ENCODE assay signal across 2 cellular contexts in the genomic region with DNA sequence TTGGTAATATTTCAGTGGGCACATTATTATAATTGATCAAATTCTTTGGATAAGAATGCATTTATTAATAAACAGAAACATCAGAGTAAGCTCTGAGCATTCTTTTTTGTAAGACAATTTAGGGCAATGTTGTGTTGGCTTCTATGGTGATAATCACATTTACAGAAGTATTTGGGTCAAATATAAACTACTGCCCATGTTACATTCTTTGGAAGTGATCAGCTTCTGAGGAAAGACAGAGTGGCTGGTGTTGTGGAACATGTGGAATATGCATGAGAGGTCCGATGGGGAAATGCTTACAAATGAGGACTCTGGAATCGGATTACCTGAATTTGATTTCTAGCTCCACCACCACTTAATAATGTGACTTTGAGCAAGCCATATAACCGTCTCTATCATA.
TF ChIP-seq lines count a peak whose summit lies in the region.

No MANE protein-coding gene starts in this region.

TF ChIP-seq in SK-N-SH, 30 proteins besides CTCF, POLR2A, EP300 and RAD21 (continued from another document):
- TF ChIP-seq, protein P1, sequence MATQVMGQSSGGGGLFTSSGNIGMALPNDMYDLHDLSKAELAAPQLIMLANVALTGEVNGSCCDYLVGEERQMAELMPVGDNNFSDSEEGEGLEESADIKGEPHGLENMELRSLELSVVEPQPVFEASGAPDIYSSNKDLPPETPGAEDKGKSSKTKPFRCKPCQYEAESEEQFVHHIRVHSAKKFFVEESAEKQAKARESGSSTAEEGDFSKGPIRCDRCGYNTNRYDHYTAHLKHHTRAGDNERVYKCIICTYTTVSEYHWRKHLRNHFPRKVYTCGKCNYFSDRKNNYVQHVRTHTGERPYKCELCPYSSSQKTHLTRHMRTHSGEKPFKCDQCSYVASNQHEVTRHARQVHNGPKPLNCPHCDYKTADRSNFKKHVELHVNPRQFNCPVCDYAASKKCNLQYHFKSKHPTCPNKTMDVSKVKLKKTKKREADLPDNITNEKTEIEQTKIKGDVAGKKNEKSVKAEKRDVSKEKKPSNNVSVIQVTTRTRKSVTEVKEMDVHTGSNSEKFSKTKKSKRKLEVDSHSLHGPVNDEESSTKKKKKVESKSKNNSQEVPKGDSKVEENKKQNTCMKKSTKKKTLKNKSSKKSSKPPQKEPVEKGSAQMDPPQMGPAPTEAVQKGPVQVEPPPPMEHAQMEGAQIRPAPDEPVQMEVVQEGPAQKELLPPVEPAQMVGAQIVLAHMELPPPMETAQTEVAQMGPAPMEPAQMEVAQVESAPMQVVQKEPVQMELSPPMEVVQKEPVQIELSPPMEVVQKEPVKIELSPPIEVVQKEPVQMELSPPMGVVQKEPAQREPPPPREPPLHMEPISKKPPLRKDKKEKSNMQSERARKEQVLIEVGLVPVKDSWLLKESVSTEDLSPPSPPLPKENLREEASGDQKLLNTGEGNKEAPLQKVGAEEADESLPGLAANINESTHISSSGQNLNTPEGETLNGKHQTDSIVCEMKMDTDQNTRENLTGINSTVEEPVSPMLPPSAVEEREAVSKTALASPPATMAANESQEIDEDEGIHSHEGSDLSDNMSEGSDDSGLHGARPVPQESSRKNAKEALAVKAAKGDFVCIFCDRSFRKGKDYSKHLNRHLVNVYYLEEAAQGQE (IDR thresholded peaks at IDR 0.05; ENCODE audit: low read depth, low read length) = no peak
- TF ChIP-seq SIN3A (IDR thresholded peaks at IDR 0.05; ENCODE audit: borderline replicate concordance, low read depth, low read length) (no peak), RFX5 (IDR thresholded peaks at IDR 0.05; ENCODE audit: low read length) (no peak), POLR2AphosphoS5 (IDR thresholded peaks at IDR 0.05; ENCODE audit: low read depth, low read length) (no peak)

TF ChIP-seq in SK-N-SH treated with all-trans-retinoic acid at 6 μM for 48 hours, 23 proteins besides CTCF, POLR2A, EP300 and RAD21 (continued from another document):
- TF ChIP-seq, protein P2, sequence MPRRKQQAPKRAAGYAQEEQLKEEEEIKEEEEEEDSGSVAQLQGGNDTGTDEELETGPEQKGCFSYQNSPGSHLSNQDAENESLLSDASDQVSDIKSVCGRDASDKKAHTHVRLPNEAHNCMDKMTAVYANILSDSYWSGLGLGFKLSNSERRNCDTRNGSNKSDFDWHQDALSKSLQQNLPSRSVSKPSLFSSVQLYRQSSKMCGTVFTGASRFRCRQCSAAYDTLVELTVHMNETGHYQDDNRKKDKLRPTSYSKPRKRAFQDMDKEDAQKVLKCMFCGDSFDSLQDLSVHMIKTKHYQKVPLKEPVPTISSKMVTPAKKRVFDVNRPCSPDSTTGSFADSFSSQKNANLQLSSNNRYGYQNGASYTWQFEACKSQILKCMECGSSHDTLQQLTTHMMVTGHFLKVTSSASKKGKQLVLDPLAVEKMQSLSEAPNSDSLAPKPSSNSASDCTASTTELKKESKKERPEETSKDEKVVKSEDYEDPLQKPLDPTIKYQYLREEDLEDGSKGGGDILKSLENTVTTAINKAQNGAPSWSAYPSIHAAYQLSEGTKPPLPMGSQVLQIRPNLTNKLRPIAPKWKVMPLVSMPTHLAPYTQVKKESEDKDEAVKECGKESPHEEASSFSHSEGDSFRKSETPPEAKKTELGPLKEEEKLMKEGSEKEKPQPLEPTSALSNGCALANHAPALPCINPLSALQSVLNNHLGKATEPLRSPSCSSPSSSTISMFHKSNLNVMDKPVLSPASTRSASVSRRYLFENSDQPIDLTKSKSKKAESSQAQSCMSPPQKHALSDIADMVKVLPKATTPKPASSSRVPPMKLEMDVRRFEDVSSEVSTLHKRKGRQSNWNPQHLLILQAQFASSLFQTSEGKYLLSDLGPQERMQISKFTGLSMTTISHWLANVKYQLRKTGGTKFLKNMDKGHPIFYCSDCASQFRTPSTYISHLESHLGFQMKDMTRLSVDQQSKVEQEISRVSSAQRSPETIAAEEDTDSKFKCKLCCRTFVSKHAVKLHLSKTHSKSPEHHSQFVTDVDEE (CRISPR knock-in tag; IDR thresholded peaks at IDR 0.05) = no peak
- no peak for TF ChIP-seq TCF4 (CRISPR knock-in tag; IDR thresholded peaks at IDR 0.05; ENCODE audit: borderline replicate concordance)
- TF ChIP-seq RARB (CRISPR knock-in tag; IDR thresholded peaks at IDR 0.05) = no peak
- no peak for TF ChIP-seq ARNTL (CRISPR knock-in tag; IDR thresholded peaks at IDR 0.05; ENCODE audit: borderline replicate concordance, low read depth)
- TF ChIP-seq ZNF70 (CRISPR knock-in tag; IDR thresholded peaks at IDR 0.05) = no peak
- no peak for TF ChIP-seq ZC3H10 (CRISPR knock-in tag; IDR thresholded peaks at IDR 0.05)
- no peak for TF ChIP-seq ESRRG (CRISPR knock-in tag; IDR thresholded peaks at IDR 0.05)
- TF ChIP-seq PPARA (CRISPR knock-in tag; IDR thresholded peaks at IDR 0.05; ENCODE audit: borderline replicate concordance) = no peak
- TF ChIP-seq ISL1 (CRISPR knock-in tag; IDR thresholded peaks at IDR 0.05) = no peak
- TF ChIP-seq CSDC2 (CRISPR knock-in tag; IDR thresholded peaks at IDR 0.05) = no peak
- TF ChIP-seq, protein P3, sequence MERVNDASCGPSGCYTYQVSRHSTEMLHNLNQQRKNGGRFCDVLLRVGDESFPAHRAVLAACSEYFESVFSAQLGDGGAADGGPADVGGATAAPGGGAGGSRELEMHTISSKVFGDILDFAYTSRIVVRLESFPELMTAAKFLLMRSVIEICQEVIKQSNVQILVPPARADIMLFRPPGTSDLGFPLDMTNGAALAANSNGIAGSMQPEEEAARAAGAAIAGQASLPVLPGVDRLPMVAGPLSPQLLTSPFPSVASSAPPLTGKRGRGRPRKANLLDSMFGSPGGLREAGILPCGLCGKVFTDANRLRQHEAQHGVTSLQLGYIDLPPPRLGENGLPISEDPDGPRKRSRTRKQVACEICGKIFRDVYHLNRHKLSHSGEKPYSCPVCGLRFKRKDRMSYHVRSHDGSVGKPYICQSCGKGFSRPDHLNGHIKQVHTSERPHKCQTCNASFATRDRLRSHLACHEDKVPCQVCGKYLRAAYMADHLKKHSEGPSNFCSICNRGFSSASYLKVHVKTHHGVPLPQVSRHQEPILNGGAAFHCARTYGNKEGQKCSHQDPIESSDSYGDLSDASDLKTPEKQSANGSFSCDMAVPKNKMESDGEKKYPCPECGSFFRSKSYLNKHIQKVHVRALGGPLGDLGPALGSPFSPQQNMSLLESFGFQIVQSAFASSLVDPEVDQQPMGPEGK (CRISPR knock-in tag; IDR thresholded peaks at IDR 0.05; ENCODE audit: borderline replicate concordance) = no peak
